8 cellular contexts compared by ENCODE assay signal in the genomic region with DNA sequence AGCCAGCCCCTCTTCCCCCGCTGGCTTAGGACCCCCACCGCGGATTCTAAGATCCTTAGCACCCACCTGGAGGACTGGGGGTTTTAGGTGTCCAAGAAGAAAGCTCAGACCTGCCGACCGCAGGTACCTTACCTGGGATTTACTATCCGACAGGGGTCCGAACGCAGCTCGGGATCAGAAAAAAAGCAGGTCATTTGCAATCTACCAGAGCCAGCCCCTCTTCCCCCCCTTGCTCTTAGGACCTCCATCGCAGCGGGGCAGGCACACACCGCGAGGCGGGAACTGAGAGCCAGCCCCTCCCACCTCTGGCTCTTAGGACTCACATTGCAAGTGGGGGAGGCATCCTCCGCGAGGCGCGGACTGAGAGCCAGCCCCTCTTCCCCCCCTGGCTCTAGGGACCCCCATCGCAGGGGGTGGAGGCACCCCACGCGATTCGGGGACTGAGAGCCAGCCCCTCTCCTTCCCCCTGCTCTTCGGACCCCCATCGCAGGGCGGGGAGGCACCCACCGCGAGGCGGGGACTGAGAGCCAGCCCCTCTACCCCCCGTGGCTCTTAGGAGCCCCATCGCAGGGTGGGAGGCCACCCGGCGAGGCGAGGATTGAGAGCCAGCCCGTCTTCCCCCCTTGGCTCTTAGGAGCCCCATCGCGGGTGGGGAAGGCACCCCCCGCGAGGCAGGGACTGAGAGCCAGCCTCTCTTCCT. TPM values are rescaled to one million over a fixed set of nuclear protein-coding genes. Genes with fewer than 3 reads are reported as not detected.
DNase-seq lines count a peak whose midpoint lies in the region; ATAC-seq and TF ChIP-seq lines count a peak whose summit lies in the region.

No MANE protein-coding gene starts in this region.

- H3K36me3 Mint-ChIP-seq in CD4-positive, alpha-beta memory T cell: no peaks in the 10 kb centered on the region
- H3K36me3 Mint-ChIP-seq in activated naive CD8-positive, alpha-beta T cell treated with anti-CD3 and anti-CD28 coated beads, Interleukin-2, amount 10 ng/mL, durations not matched to agents 7 days and 5 days: no peaks in the 10 kb centered on the region

- peaks cover 2 to 25% of the 10 kb centered on the region in 2 donors for H3K27me3 Mint-ChIP-seq in CD4-positive, alpha-beta memory T cell
- H3K27me3 Mint-ChIP-seq in activated naive CD8-positive, alpha-beta T cell treated with anti-CD3 and anti-CD28 coated beads, Interleukin-2, amount 10 ng/mL, durations not matched to agents 7 days and 5 days: peaks cover 27% of the 10 kb centered on the region

- 7 to 49% (median 27%) methylated on average over 18 to 38 of the region's 38 CpGs for WGBS in stomach, 5 donors

- no peaks in the 10 kb centered on the region for H3K27me3 ChIP-seq in CD4-positive, alpha-beta memory T cell (ENCODE audit: insufficient read depth, low read length)
- peaks cover 36% of the 10 kb centered on the region for H3K27me3 ChIP-seq in kidney epithelial cell (ENCODE audit: control insufficient read depth, insufficient read depth, low read length)
- peaks cover 0 to 38% (median 22%) of the 10 kb centered on the region in 3 donors for H3K27me3 ChIP-seq in stomach

- peak overlapping the region in 3 of 7 donors; percentile 15 to 65 (median 18) for H3K27ac Mint-ChIP-seq in CD4-positive, alpha-beta memory T cell
- H3K27ac Mint-ChIP-seq in activated naive CD8-positive, alpha-beta T cell treated with anti-CD3 and anti-CD28 coated beads, Interleukin-2, amount 10 ng/mL, durations not matched to agents 7 days and 5 days: no peak overlapping the region

- no peaks in the 10 kb centered on the region for H3K9me3 Mint-ChIP-seq in CD4-positive, alpha-beta memory T cell
- no peaks in the 10 kb centered on the region for H3K9me3 Mint-ChIP-seq in activated naive CD8-positive, alpha-beta T cell treated with anti-CD3 and anti-CD28 coated beads, Interleukin-2, amount 10 ng/mL, durations not matched to agents 7 days and 5 days

- H3K36me3 ChIP-seq in CD4-positive, alpha-beta memory T cell (ENCODE audit: insufficient read depth, low read length): no peaks in the 10 kb centered on the region
- H3K36me3 ChIP-seq in kidney epithelial cell (ENCODE audit: control insufficient read depth, insufficient read depth, low read length) (no peaks in the 10 kb centered on the region), stomach (no peaks in the 10 kb centered on the region)

- POLR2A ChIA-PET in CD4-positive, alpha-beta memory T cell (lab: Charles Lee; ENCODE audit: partially characterized antibody): no interaction called here
- POLR2A ChIA-PET in activated naive CD8-positive, alpha-beta T cell treated with anti-CD3 and anti-CD28 coated beads, Interleukin-2, amount 10 ng/mL, durations not matched to agents 7 days and 5 days (lab: Charles Lee): no interaction called here

- TF ChIP-seq CTCF in kidney epithelial cell (IDR thresholded peaks at IDR 0.05; ENCODE audit: insufficient read depth, low read length, poor library complexity, severe bottlenecking): no peak
- TF ChIP-seq CTCF in stomach (IDR thresholded peaks at IDR 0.05): no peak

- no peak for TF ChIP-seq EP300 in stomach (IDR thresholded peaks at IDR 0.05)

- peak; percentile 11 to 71 (median 27) for DNase-seq in CD4-positive, alpha-beta memory T cell
- DNase-seq in H4 (ENCODE audit: low spot score) (peak; percentile 38), NCI-H2171 treated with DMSO at 0.1 percent for 48 hours (lab: John Stamatoyannopoulos, UW) (peak; percentile 91), kidney epithelial cell (ENCODE audit: low read depth) (no peak), stomach (peak; percentile 45), HK-2 (ENCODE audit: unreplicated experiment) (no peak)
- DNase-seq in activated naive CD8-positive, alpha-beta T cell treated with anti-CD3 and anti-CD28 coated beads, Interleukin-2, amount 10 ng/mL, durations not matched to agents 7 days and 5 days: no peak

- no peak for ATAC-seq in activated naive CD8-positive, alpha-beta T cell treated with anti-CD3 and anti-CD28 coated beads, Interleukin-2, amount 10 ng/mL, durations not matched to agents 7 days and 5 days (ENCODE audit: low read depth)
- no peak for ATAC-seq in GM19023 (IDR thresholded peaks at IDR 0.05; ENCODE audit: unreplicated experiment)

- peak overlapping the region; percentile 71 to 88 (median 82) for H3K4me3 Mint-ChIP-seq in CD4-positive, alpha-beta memory T cell
- peak overlapping the region; percentile 48 for H3K4me3 Mint-ChIP-seq in activated naive CD8-positive, alpha-beta T cell treated with anti-CD3 and anti-CD28 coated beads, Interleukin-2, amount 10 ng/mL, durations not matched to agents 7 days and 5 days

- H3K4me1 Mint-ChIP-seq in CD4-positive, alpha-beta memory T cell: peaks cover 0 to 35% (median 2%) of the 10 kb centered on the region in 4 donors
- H3K4me1 Mint-ChIP-seq in activated naive CD8-positive, alpha-beta T cell treated with anti-CD3 and anti-CD28 coated beads, Interleukin-2, amount 10 ng/mL, durations not matched to agents 7 days and 5 days: peaks cover 3% of the 10 kb centered on the region

- intact Hi-C loops in CD4-positive, alpha-beta memory T cell (cut with micrococcal nuclease): loop anchor here (5.0 kb wide), 2 partner anchors 153 to 208 kb away; a partner anchor contains a TSS
- intact Hi-C loops in stomach (cut with DNase I; ENCODE audit: low total_unique reads): no loop called here

- peaks cover 24% of the 10 kb centered on the region for H3K4me1 ChIP-seq in CD4-positive, alpha-beta memory T cell (ENCODE audit: insufficient read depth, low read length)
- H3K4me1 ChIP-seq in stomach: peaks cover 15 to 40% (median 31%) of the 10 kb centered on the region in 4 donors

- CTCF ChIA-PET in CD4-positive, alpha-beta memory T cell (lab: Charles Lee; ENCODE audit: partially characterized antibody): interaction anchor here (1.0 kb wide), 1 partner anchor 153 kb away, joined by 3 read pairs; no protein-coding TSS in a partner anchor

- peak overlapping the region; percentile 36 to 62 for H3K4me3 ChIP-seq in CD4-positive, alpha-beta memory T cell (ENCODE audit: low read length in 2 of 2)
- H3K4me3 ChIP-seq in kidney epithelial cell (ENCODE audit: low read depth, low read length): peak overlapping the region; percentile 33
- peak overlapping the region; percentile 28 to 55 (median 40) for H3K4me3 ChIP-seq in stomach

- TF ChIP-seq POLR2A in stomach (IDR thresholded peaks at IDR 0.05): no peak

- H3K9me3 ChIP-seq in CD4-positive, alpha-beta memory T cell (ENCODE audit: control insufficient read depth in 1 of 2, low read length in 2 of 2): no peaks in the 10 kb centered on the region
- no peaks in the 10 kb centered on the region for H3K9me3 ChIP-seq in stomach

- H3K27ac ChIP-seq in CD4-positive, alpha-beta memory T cell (ENCODE audit: low read depth, low read length): no peak overlapping the region
- H3K27ac ChIP-seq in stomach: no peak overlapping the region

RNA-seq across cellular contexts. Expression of a gene that starts 45.3 kb away (rescaled TPM):
- 10 to 100 TPM; 41.6 to 45.8 TPM for total RNA-seq in CD4-positive, alpha-beta memory T cell
- polyA plus RNA-seq in CD4-positive, alpha-beta memory T cell: 10 to 100 TPM in 1 of 2 donors, 1 to 10 TPM in 1; 5.1 to 18.0 TPM
- total RNA-seq in H4 (2014; rRNA removed; shearing (Covaris generic)): 19.0 and 28.7 TPM in 2 replicates
- total RNA-seq in activated naive CD8-positive, alpha-beta T cell treated with anti-CD3 and anti-CD28 coated beads, Interleukin-2, amount 10 ng/mL, durations not matched to agents 7 days and 5 days: 100 to 1,000 TPM; 196 TPM
- total RNA-seq in kidney epithelial cell: 37.3 and 38.2 TPM in 2 replicates
- total RNA-seq in stomach: 100 to 1,000 TPM in 1 of 5 donors, 10 to 100 TPM in 4; 17.3 to 104 (median 38.3) TPM
- polyA plus RNA-seq in stomach: 10 to 100 TPM in 2 of 3 donors, 1 to 10 TPM in 1; 9.1 to 15.3 (median 12.2) TPM

Comparison
In these comparisons a context has a peak if more than half of its experiments do, and no peak if none do; other contexts are left out.
1. DNase-seq: peak in CD4-positive, alpha-beta memory T cell (5 of 5), H4 (single experiment), NCI-H2171 treated with DMSO at 0.1 percent for 48 hours (single experiment) and stomach (single experiment); none in activated naive CD8-positive, alpha-beta T cell treated with anti-CD3 and anti-CD28 coated beads, Interleukin-2, amount 10 ng/mL, durations not matched to agents 7 days and 5 days (single experiment), kidney epithelial cell (single experiment) and HK-2 (single experiment).
2. Peak in every context shown above with its lines, with median percentiles within 50 percentile points of each other: H3K4me3 ChIP-seq.